1 cellular context compared by ENCODE assay signal in the genomic region with DNA sequence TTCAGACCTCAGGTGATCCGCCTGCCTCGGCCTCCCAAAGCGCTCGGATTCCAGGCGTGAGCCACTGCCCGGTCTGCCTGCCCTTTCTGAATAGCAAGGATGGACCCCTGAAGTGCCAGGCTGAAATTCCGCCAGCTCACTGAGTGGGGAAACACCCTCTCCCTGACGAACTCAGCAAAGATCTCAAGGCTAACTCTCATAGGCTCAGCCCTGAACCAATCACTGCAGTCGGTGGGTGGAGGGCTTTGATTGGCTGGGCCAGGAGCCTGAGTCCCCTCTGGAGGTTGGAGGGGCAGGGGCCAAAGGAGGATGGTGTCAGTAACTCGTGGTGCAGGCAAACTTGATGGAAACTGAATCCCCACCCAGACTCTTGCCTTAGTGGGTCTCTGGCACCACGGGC.
TF ChIP-seq lines count a peak whose summit lies in the region.

No MANE protein-coding gene starts in this region.

TF ChIP-seq in HepG2, 621 proteins besides CTCF, POLR2A, EP300 and RAD21:
- no peak for TF ChIP-seq MEIS2 (CRISPR knock-in tag; IDR thresholded peaks at IDR 0.05)
- TF ChIP-seq ZNF720 (CRISPR knock-in tag; IDR thresholded peaks at IDR 0.05): no peak
- TF ChIP-seq CREB1 (IDR thresholded peaks at IDR 0.05): no peak
- peak; percentile 32; the same call in 1 of the 2 replicates for TF ChIP-seq CREB1 (CRISPR knock-in tag; IDR thresholded peaks at IDR 0.05)
- TF ChIP-seq NFYB (CRISPR knock-in tag; IDR thresholded peaks at IDR 0.05): peak; percentile 58; the same call in 1 of the 2 replicates
- peak; percentile 72 for TF ChIP-seq NFYC (CRISPR knock-in tag; IDR thresholded peaks at IDR 0.05)
- TF ChIP-seq ZSCAN9 (CRISPR knock-in tag; IDR thresholded peaks at IDR 0.05; ENCODE audit: borderline replicate concordance): no peak
- no peak for TF ChIP-seq ZNF431 (CRISPR knock-in tag; IDR thresholded peaks at IDR 0.05; ENCODE audit: borderline replicate concordance, low read depth)
- TF ChIP-seq, protein P1, sequence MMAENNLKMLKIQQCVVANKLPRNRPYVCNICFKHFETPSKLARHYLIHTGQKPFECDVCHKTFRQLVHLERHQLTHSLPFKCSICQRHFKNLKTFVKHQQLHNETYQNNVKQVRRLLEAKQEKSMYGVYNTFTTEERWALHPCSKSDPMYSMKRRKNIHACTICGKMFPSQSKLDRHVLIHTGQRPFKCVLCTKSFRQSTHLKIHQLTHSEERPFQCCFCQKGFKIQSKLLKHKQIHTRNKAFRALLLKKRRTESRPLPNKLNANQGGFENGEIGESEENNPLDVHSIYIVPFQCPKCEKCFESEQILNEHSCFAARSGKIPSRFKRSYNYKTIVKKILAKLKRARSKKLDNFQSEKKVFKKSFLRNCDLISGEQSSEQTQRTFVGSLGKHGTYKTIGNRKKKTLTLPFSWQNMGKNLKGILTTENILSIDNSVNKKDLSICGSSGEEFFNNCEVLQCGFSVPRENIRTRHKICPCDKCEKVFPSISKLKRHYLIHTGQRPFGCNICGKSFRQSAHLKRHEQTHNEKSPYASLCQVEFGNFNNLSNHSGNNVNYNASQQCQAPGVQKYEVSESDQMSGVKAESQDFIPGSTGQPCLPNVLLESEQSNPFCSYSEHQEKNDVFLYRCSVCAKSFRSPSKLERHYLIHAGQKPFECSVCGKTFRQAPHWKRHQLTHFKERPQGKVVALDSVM (CRISPR knock-in tag; IDR thresholded peaks at IDR 0.05): no peak
- no peak for TF ChIP-seq ZFP1 (CRISPR knock-in tag; IDR thresholded peaks at IDR 0.05)
